ENCODE assay signal across 36 cellular contexts in genomic region chr4:119641765-119642164, GRCh38.
"Had no signal": no experiment of that assay in that cellular context is flagged by ENCODE, and none has a peak within 500 bp of the region (broad histone marks: within the 10 kb centered on the region; RNA-seq: fewer than 3 reads in every experiment).

No MANE protein-coding gene starts in this region.

- H3K4me3 ChIP-seq: MG63 had no signal

- H3K27me3 ChIP-seq: MG63 had no signal

- DNase-seq: Karpas-422, Kasumi-1, MG63, MM.1S, MV-4-11, NCI-H1048, NCI-H1092, NCI-H1092 treated with DMSO at 0.1 percent for 48 hours, NCI-H1105, NCI-H1105 treated with DMSO at 0.1 percent for 48 hours, NCI-H1417, NCI-H1417 treated with DMSO at 0.1 percent for 48 hours, NCI-H1436, NCI-H1436 treated with DMSO at 0.1 percent for 48 hours, NCI-H146, NCI-H1694, NCI-H1694 treated with DMSO at 0.1 percent for 48 hours, NCI-H187, NCI-H187 treated with DMSO at 0.1 percent for 48 hours, NCI-H1930, NCI-H2029, NCI-H2029 treated with DMSO at 0.1 percent for 48 hours, NCI-H2081, NCI-H2081 treated with DMSO at 0.1 percent for 48 hours, NCI-H2107, NCI-H2171, NCI-H2171 treated with DMSO at 0.1 percent for 48 hours, NCI-H2227 treated with DMSO at 0.1 percent for 48 hours, NCI-H226, NCI-H345, NCI-H446, NCI-H446 treated with DMSO at 0.1 percent for 48 hours, NCI-H510A, NCI-H510A treated with DMSO at 0.1 percent for 48 hours, NCI-H524, NCI-H524 treated with DMSO at 0.1 percent for 48 hours had no signal

- H3K36me3 ChIP-seq: MG63 had no signal

- H3K9me3 ChIP-seq: MG63 had no signal
